ENCODE assay signal across 8 cellular contexts in genomic region chr9:93567271-93567959, GRCh38. TPM values are rescaled to one million over a fixed set of nuclear protein-coding genes. Genes with fewer than 3 reads are reported as not detected.
DNase-seq lines count a peak whose midpoint lies in the region; ATAC-seq and TF ChIP-seq lines count a peak whose summit lies in the region.

No MANE protein-coding gene starts in this region.

- H3K4me3 ChIP-seq in A673 (ENCODE audit: low read depth, low read length, poor library complexity, severe bottlenecking), result peak overlapping the region; percentile 59
- H3K4me3 ChIP-seq in WI38 (ENCODE audit: low read depth, low read length), result peak overlapping the region; percentile 67
- H3K4me3 ChIP-seq in trophoblast cell (ENCODE audit: low read depth, low read length), result peak overlapping the region; percentile 58

- H2BK120ac ChIP-seq in trophoblast cell (ENCODE audit: insufficient read depth, low read length, poor library complexity), result peak overlapping the region; percentile 13

- H2AFZ ChIP-seq in trophoblast cell (ENCODE audit: insufficient read depth, low read length, poor library complexity), result peak overlapping the region; percentile 43

- H4K8ac ChIP-seq in trophoblast cell (ENCODE audit: low read depth, low read length), result peak overlapping the region; percentile 93

- peak overlapping the region; percentile 68 for H2BK5ac ChIP-seq in trophoblast cell (ENCODE audit: low read depth, low read length, poor library complexity)

- H2AK5ac ChIP-seq in trophoblast cell (ENCODE audit: low read length), result peak overlapping the region; percentile 78

- intact Hi-C loops in A673 (cut with micrococcal nuclease; ENCODE audit: unreplicated experiment), result loop anchor here (5.0 to 10.0 kb wide), 3 partner anchors 115 to 613 kb away; partner anchors contain the start of genes FAM120A and FAM120AOS

- peak overlapping the region; percentile 90 for H4K91ac ChIP-seq in trophoblast cell (ENCODE audit: low read depth, low read length)

- peak overlapping the region; percentile 90 for H4K12ac ChIP-seq in trophoblast cell (ENCODE audit: low read depth, low read length)

- CTCF ChIA-PET in A673 (lab: Charles Lee), result no interaction called here

- BruUV-seq in A673 (replicated peaks; lab: Mats Ljungman, UMichigan), result no TSS peak

- POLR2A ChIA-PET in A673 (lab: Charles Lee; ENCODE audit: low non-redundant PET), result no interaction called here

- peak overlapping the region; percentile 95 for H3K27ac ChIP-seq in A673 (ENCODE audit: low read depth, low read length, poor library complexity, severe bottlenecking)
- peak overlapping the region; percentile 52 for H3K27ac ChIP-seq in foreskin keratinocyte
- peak overlapping the region; percentile 48 for H3K27ac ChIP-seq in trophoblast cell (ENCODE audit: low read depth, low read length)

- H3K23ac ChIP-seq in trophoblast cell (ENCODE audit: low read length), result no peak overlapping the region

- H3K4me1 ChIP-seq in A673 (ENCODE audit: insufficient read depth, low read length, poor library complexity, severe bottlenecking) (peaks cover 3% of the 10 kb centered on the region), foreskin keratinocyte (no peaks in the 10 kb centered on the region), trophoblast cell (ENCODE audit: control insufficient read depth in 1 of 2, insufficient read depth in 2 of 2, low read length in 2 of 2) (peaks cover 6 to 7% of the 10 kb centered on the region in 2 experiments)

- peaks cover 6% of the 10 kb centered on the region for H3K79me1 ChIP-seq in trophoblast cell (ENCODE audit: low read length)

- ATAC-seq in GM21619 (IDR thresholded peaks at IDR 0.05; ENCODE audit: unreplicated experiment) (peak; percentile 0), foreskin keratinocyte (no peak), GM21786 (IDR thresholded peaks at IDR 0.05; ENCODE audit: unreplicated experiment) (no peak)

- H3K14ac ChIP-seq in trophoblast cell (ENCODE audit: low read length), result peak overlapping the region; percentile 88

- peaks cover 18% of the 10 kb centered on the region for H3K36me3 ChIP-seq in A673 (ENCODE audit: insufficient read depth, low read length, poor library complexity, severe bottlenecking)
- H3K36me3 ChIP-seq in trophoblast cell (ENCODE audit: control insufficient read depth in 1 of 2, insufficient read depth in 2 of 2, low read length in 2 of 2), result peaks cover 13 to 19% of the 10 kb centered on the region in 2 experiments

- H3K27me3 ChIP-seq in A673 (replicated peaks; ENCODE audit: insufficient read depth, low read depth, low read length, poor library complexity) (no peaks in the 10 kb centered on the region), foreskin keratinocyte (no peaks in the 10 kb centered on the region), trophoblast cell (ENCODE audit: insufficient read depth, low read length) (no peaks in the 10 kb centered on the region)

- H3K9me3 ChIP-seq in A673 (ENCODE audit: low read depth, low read length, poor library complexity, severe bottlenecking), result peaks cover 6% of the 10 kb centered on the region
- H3K9me3 ChIP-seq in trophoblast cell (ENCODE audit: insufficient read depth, low read depth, low read length), result no peaks in the 10 kb centered on the region

- H3K9ac ChIP-seq in trophoblast cell (ENCODE audit: low read length), result peak overlapping the region; percentile 89

- TF ChIP-seq CTCF in A673 (conservative IDR thresholded peaks at IDR 0.05; ENCODE audit: low read depth, low read length) (no peak), WI38 (IDR thresholded peaks at IDR 0.05; ENCODE audit: low read depth, low read length) (no peak), foreskin keratinocyte (conservative IDR thresholded peaks at IDR 0.05) (no peak)

- DNase-seq in A673 (ENCODE audit: low spot score) (no peak), foreskin keratinocyte (no peak), trophoblast cell (peak; percentile 51 to 56)
- no peak for DNase-seq in activated CD8-positive, alpha-beta memory T cell treated with anti-CD3 and anti-CD28 coated beads, Interleukin-2, amount 50 U/mL, for 48 hours
- no peak for DNase-seq in stimulated activated CD4-positive, alpha-beta T cell treated with anti-CD3 and anti-CD28 coated beads, Interleukin-4, amount 100 ng/mL, for 24 hours

- H3K4ac ChIP-seq in trophoblast cell (ENCODE audit: low read depth, low read length), result peak overlapping the region; percentile 66

- no peak overlapping the region for H2BK12ac ChIP-seq in trophoblast cell (ENCODE audit: low read length)

- H3K4me2 ChIP-seq in trophoblast cell (ENCODE audit: low read length), result peak overlapping the region; percentile 67

- WGBS in trophoblast cell (ENCODE audit: extremely low coverage, insufficient coverage, insufficient read length), result no CpG with 5 or more reads among the region's 15 CpGs

- H3K18ac ChIP-seq in trophoblast cell (ENCODE audit: low read length), result peak overlapping the region; percentile 77

- H3K79me2 ChIP-seq in trophoblast cell (ENCODE audit: control insufficient read depth, insufficient read depth, low read length, poor library complexity), result peaks cover 3% of the 10 kb centered on the region

RNA-seq across cellular contexts. Expression of gene PHF2, which starts 9.0 kb away (rescaled TPM):
- total RNA-seq in A673 (2021) (32.7 and 34.5 TPM in 2 replicates), foreskin keratinocyte (15.4 and 17.9 TPM in 2 replicates)
- polyA plus RNA-seq in foreskin keratinocyte, result 8.6 and 9.1 TPM in 2 replicates
- polyA plus RNA-seq in trophoblast cell (2013), result 12.6 and 12.7 TPM in 2 replicates

Comparison
In these comparisons a context has a peak if more than half of its experiments do, and no peak if none do; other contexts are left out.
1. DNase-seq: peak in trophoblast cell (2 of 2); none in A673 (single experiment), foreskin keratinocyte (0 of 2), activated CD8-positive, alpha-beta memory T cell treated with anti-CD3 and anti-CD28 coated beads, Interleukin-2, amount 50 U/mL, for 48 hours (single experiment) and stimulated activated CD4-positive, alpha-beta T cell treated with anti-CD3 and anti-CD28 coated beads, Interleukin-4, amount 100 ng/mL, for 24 hours (single experiment).
2. Peak in every context shown above with its lines, with median percentiles within 50 percentile points of each other: H3K27ac ChIP-seq and H3K4me3 ChIP-seq.